26 cellular contexts compared by ENCODE assay signal in genomic region chr17:9009737-9010136, GRCh38. TPM values are rescaled to one million over a fixed set of nuclear protein-coding genes. Genes with fewer than 3 reads are reported as not detected.
DNase-seq lines count a peak whose midpoint lies in the region; FAIRE-seq and TF ChIP-seq lines count a peak whose summit lies in the region.
"Had no signal": no experiment of that assay in that cellular context is flagged by ENCODE, and none has a peak within 500 bp of the region (broad histone marks: within the 10 kb centered on the region; RNA-seq: fewer than 3 reads in every experiment).

No MANE protein-coding gene starts in this region.

- H3K27me3 ChIP-seq in bronchial epithelial cell (ENCODE audit: control insufficient read depth, insufficient read depth, low read length) (peaks cover 4% of the 10 kb centered on the region), trophoblast cell (ENCODE audit: insufficient read depth, low read length) (peaks cover 11% of the 10 kb centered on the region)

- H3K14ac ChIP-seq in trophoblast cell (ENCODE audit: low read length), result no peak overlapping the region

- no peak overlapping the region for H2BK120ac ChIP-seq in trophoblast cell (ENCODE audit: insufficient read depth, low read length, poor library complexity)

- no peak overlapping the region for H4K8ac ChIP-seq in trophoblast cell (ENCODE audit: low read depth, low read length)

- H3K36me3 ChIP-seq in bronchial epithelial cell (ENCODE audit: control insufficient read depth, insufficient read depth, low read length), result no peaks in the 10 kb centered on the region
- H3K36me3 ChIP-seq in trophoblast cell (ENCODE audit: control insufficient read depth in 1 of 2, insufficient read depth in 2 of 2, low read length in 2 of 2), result no peaks in the 10 kb centered on the region
- H3K36me3 ChIP-seq: BE2C, HAP-1 had no signal

- H3K27ac ChIP-seq in trophoblast cell (ENCODE audit: low read depth, low read length), result no peak overlapping the region
- H3K27ac ChIP-seq: KMS-11, PC-9 had no signal

- TF ChIP-seq CTCF in bronchial epithelial cell (IDR thresholded peaks at IDR 0.05; ENCODE audit: insufficient read depth, low read length, severe bottlenecking), result no peak

- H3K9ac ChIP-seq in trophoblast cell (ENCODE audit: low read length), result no peak overlapping the region
- H3K9ac ChIP-seq: KMS-11 had no signal

- no peak overlapping the region for H4K12ac ChIP-seq in trophoblast cell (ENCODE audit: low read depth, low read length)

- peaks cover 4% of the 10 kb centered on the region for H3K9me3 ChIP-seq in trophoblast cell (ENCODE audit: insufficient read depth, low read depth, low read length)
- H3K9me3 ChIP-seq: BE2C, HAP-1 had no signal

- no peaks in the 10 kb centered on the region for H3K79me1 ChIP-seq in trophoblast cell (ENCODE audit: low read length)

- no peak overlapping the region for H4K91ac ChIP-seq in trophoblast cell (ENCODE audit: low read depth, low read length)

- no peaks in the 10 kb centered on the region for H3K4me1 ChIP-seq in trophoblast cell (ENCODE audit: control insufficient read depth in 1 of 2, insufficient read depth in 2 of 2, low read length in 2 of 2)
- H3K4me1 ChIP-seq: BE2C, HAP-1 had no signal

- H2AFZ ChIP-seq in trophoblast cell (ENCODE audit: insufficient read depth, low read length, poor library complexity), result no peak overlapping the region
- H2AFZ ChIP-seq: PC-9 had no signal

- peak; percentile 29 for DNase-seq in A172 (ENCODE audit: low spot score)
- peak; percentile 50 for DNase-seq in Daoy (ENCODE audit: low read depth)
- DNase-seq in bronchial epithelial cell (ENCODE audit: low read depth), result peak; percentile 57
- peak; percentile 34 to 45 for DNase-seq in trophoblast cell
- DNase-seq in NOMO-1 (lab: John Stamatoyannopoulos, UW; ENCODE audit: unreplicated experiment in 2 of 2), result no peak
- DNase-seq in activated CD4-positive, alpha-beta T cell treated with anti-CD3 and anti-CD28 coated beads for 1 hour, result no peak
- DNase-seq in cerebellar cortex (ENCODE audit: low spot score), result no peak
- DNase-seq: ACHN; BE2C; CD8-positive, alpha-beta memory T cell; DMS 273 treated with DMSO at 0.1 percent for 48 hours; DMS79; GOT3; NCI-H1092 treated with DMSO at 0.1 percent for 48 hours; NCI-H1436; NCI-H2029; NCI-H446 treated with DMSO at 0.1 percent for 48 hours; NCI-H526; NCI-H82; NK-92 treated with Interleukin-12 subunit alpha and Interleukin-12 subunit beta, amount 100 ng/mL, for 24 hours; PC-9; Right ventricle myocardium superior had no signal

- no peak overlapping the region for H2BK12ac ChIP-seq in trophoblast cell (ENCODE audit: low read length)

- H3K23ac ChIP-seq in trophoblast cell (ENCODE audit: low read length), result no peak overlapping the region

- H3K4me3 ChIP-seq in bronchial epithelial cell (ENCODE audit: low read depth, low read length) (no peak overlapping the region), trophoblast cell (ENCODE audit: low read depth, low read length) (no peak overlapping the region)
- H3K4me3 ChIP-seq: HAP-1, PC-9 had no signal

- no peak overlapping the region for H3K4ac ChIP-seq in trophoblast cell (ENCODE audit: low read depth, low read length)

- H3K4me2 ChIP-seq in trophoblast cell (ENCODE audit: low read length), result no peak overlapping the region
- H3K4me2 ChIP-seq: KMS-11, PC-9 had no signal

- no peak overlapping the region for H2BK5ac ChIP-seq in trophoblast cell (ENCODE audit: low read depth, low read length, poor library complexity)

- H3K79me2 ChIP-seq in trophoblast cell (ENCODE audit: control insufficient read depth, insufficient read depth, low read length, poor library complexity), result no peaks in the 10 kb centered on the region

- no peak for FAIRE-seq in bronchial epithelial cell (lab: Jason Lieb, UNC)
- FAIRE-seq: GM12892 had no signal

- no peak overlapping the region for H2AK5ac ChIP-seq in trophoblast cell (ENCODE audit: low read length)

- no CpG with 5 or more reads among the region's 6 CpGs for WGBS in trophoblast cell (ENCODE audit: extremely low coverage, insufficient coverage, insufficient read length)

- H3K18ac ChIP-seq in trophoblast cell (ENCODE audit: low read length), result no peak overlapping the region

RNA-seq across cellular contexts. Expression of gene NTN1, which starts 11.6 kb away (rescaled TPM):
- 4.8 and 4.9 TPM in 2 replicates for total RNA-seq in A172 (2014; rRNA removed; shearing (Covaris generic))
- total RNA-seq in Daoy (2014; rRNA removed; shearing (Covaris generic)), result 6.8 and 7.1 TPM in 2 replicates
- under 0.01 and 0.51 TPM in 2 replicates for total RNA-seq in bronchial epithelial cell
- 0.92 and 1.1 TPM in 2 replicates for polyA plus RNA-seq in trophoblast cell (2013)
- polyA plus RNA-seq: CD8-positive, alpha-beta memory T cell; IgD-negative memory B cell had no signal

RNA-seq across cellular contexts. Expression of gene PIK3R5, which starts 44.2 kb away (rescaled TPM):
- total RNA-seq in A172 (2014; rRNA removed; shearing (Covaris generic)), result 0.14 TPM in 1 of 2 replicates, not detected in the other
- total RNA-seq in Daoy (2014; rRNA removed; shearing (Covaris generic)), result not detected in 2 replicates
- total RNA-seq in bronchial epithelial cell, result not detected in 2 replicates
- 0.04 TPM in 1 of 2 replicates, not detected in the other for polyA plus RNA-seq in trophoblast cell (2013)
- total RNA-seq: PC-9 had no signal

Comparison
In these comparisons a context has a peak if more than half of its experiments do, and no peak if none do; other contexts are left out.
1. DNase-seq: peak in A172 (single experiment), Daoy (single experiment), bronchial epithelial cell (single experiment) and trophoblast cell (2 of 2); none in NOMO-1 (0 of 2), activated CD4-positive, alpha-beta T cell treated with anti-CD3 and anti-CD28 coated beads for 1 hour (single experiment) and cerebellar cortex (single experiment).